ENCODE assay signal across 16 cellular contexts in genomic region chr7:104950006-104950405, GRCh38.
"Had no signal": no experiment of that assay in that cellular context is flagged by ENCODE, and none has a peak within 500 bp of the region (broad histone marks: within the 10 kb centered on the region; RNA-seq: fewer than 3 reads in every experiment).

No MANE protein-coding gene starts in this region.

- H3K4me3 Mint-ChIP-seq: activated CD4-positive, alpha-beta T cell treated with anti-CD3 and anti-CD28 coated beads for 36 hours; activated naive CD4-positive, alpha-beta T cell treated with anti-CD3 and anti-CD28 coated beads for 36 hours; activated naive CD8-positive, alpha-beta T cell treated with anti-CD3 and anti-CD28 coated beads, Interleukin-2, amount 50 U/mL, for 24 hours; activated T-helper 17 cell treated with anti-CD3 and anti-CD28 coated beads, Interleukin-2, amount 50 U/mL, for 72 hours; T-helper 1 cell treated with Interleukin-12 subunit alpha and Interleukin-12 subunit beta and Interleukin-4 antibody, amounts not matched to agents 30 μg/mL and 1 μg/mL, for 36 hours; type B pancreatic cell had no signal

- H3K27me3 Mint-ChIP-seq: activated CD4-positive, alpha-beta T cell treated with anti-CD3 and anti-CD28 coated beads for 36 hours; activated T-helper 17 cell treated with anti-CD3 and anti-CD28 coated beads, Interleukin-2, amount 50 U/mL, for 72 hours; naive B cell; type B pancreatic cell had no signal

- DNase-seq: activated CD4-positive, alpha-beta T cell treated with anti-CD3 and anti-CD28 coated beads for 36 hours; activated naive CD4-positive, alpha-beta T cell treated with anti-CD3 and anti-CD28 coated beads for 36 hours; activated naive CD8-positive, alpha-beta T cell treated with anti-CD3 and anti-CD28 coated beads, Interleukin-2, amount 50 U/mL, for 24 hours; aorta; dorsolateral prefrontal cortex; erythroblast; left colon; naive B cell; stimulated activated CD4-positive, alpha-beta T cell treated with anti-CD3 and anti-CD28 coated beads, Interleukin-2, amount 100 ng/mL, for 48 hours; stimulated activated naive CD4-positive, alpha-beta T cell; WERI-Rb-1 had no signal

- ATAC-seq: activated CD4-positive, alpha-beta T cell treated with anti-CD3 and anti-CD28 coated beads for 36 hours; activated naive CD8-positive, alpha-beta T cell treated with anti-CD3 and anti-CD28 coated beads, Interleukin-2, amount 50 U/mL, for 24 hours; activated T-helper 17 cell treated with anti-CD3 and anti-CD28 coated beads, Interleukin-2, amount 50 U/mL, for 72 hours; left colon had no signal

- H3K9me3 Mint-ChIP-seq: activated naive CD4-positive, alpha-beta T cell treated with anti-CD3 and anti-CD28 coated beads for 36 hours; activated naive CD8-positive, alpha-beta T cell treated with anti-CD3 and anti-CD28 coated beads, Interleukin-2, amount 50 U/mL, for 24 hours; activated T-helper 17 cell treated with anti-CD3 and anti-CD28 coated beads, Interleukin-2, amount 50 U/mL, for 72 hours; T-helper 1 cell treated with Interleukin-12 subunit alpha and Interleukin-12 subunit beta and Interleukin-4 antibody, amounts not matched to agents 30 μg/mL and 1 μg/mL, for 36 hours; type B pancreatic cell had no signal

- H3K4me3 ChIP-seq: dorsolateral prefrontal cortex, gastroesophageal sphincter, SK-N-MC had no signal

- H3K27ac Mint-ChIP-seq: activated CD4-positive, alpha-beta T cell treated with anti-CD3 and anti-CD28 coated beads for 36 hours; activated naive CD4-positive, alpha-beta T cell treated with anti-CD3 and anti-CD28 coated beads for 36 hours; activated naive CD8-positive, alpha-beta T cell treated with anti-CD3 and anti-CD28 coated beads, Interleukin-2, amount 50 U/mL, for 24 hours; activated T-helper 17 cell treated with anti-CD3 and anti-CD28 coated beads, Interleukin-2, amount 50 U/mL, for 72 hours; T-helper 1 cell treated with Interleukin-12 subunit alpha and Interleukin-12 subunit beta and Interleukin-4 antibody, amounts not matched to agents 30 μg/mL and 1 μg/mL, for 36 hours; type B pancreatic cell had no signal

- H3K36me3 Mint-ChIP-seq: type B pancreatic cell had no signal
